ENCODE assay signal across 16 cellular contexts in the genomic region with DNA sequence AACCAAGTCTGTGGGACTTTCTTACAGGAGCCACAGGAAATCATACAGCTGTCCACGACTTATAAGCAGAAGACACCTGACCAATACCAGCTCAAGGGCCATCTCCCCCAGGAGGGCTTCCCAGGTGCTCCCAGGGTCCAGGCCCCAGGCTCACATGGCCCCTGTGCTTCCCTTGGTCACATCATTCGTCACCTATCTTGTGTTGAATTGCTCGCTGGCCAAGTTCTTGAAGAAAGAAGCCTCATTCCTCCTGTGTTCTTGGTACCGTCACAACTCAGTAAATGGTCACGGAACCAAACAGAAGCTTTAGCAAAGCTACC.
"Had no signal": no experiment of that assay in that cellular context is flagged by ENCODE, and none has a peak within 500 bp of the region (broad histone marks: within the 10 kb centered on the region; RNA-seq: fewer than 3 reads in every experiment).

No MANE protein-coding gene starts in this region.

- DNase-seq: KBM-7, MV-4-11, NCI-H1048, NCI-H1105, NCI-H1417, NCI-H1436 treated with DMSO at 0.1 percent for 48 hours, NCI-H1694 treated with DMSO at 0.1 percent for 48 hours, NCI-H1930, NCI-H2081, NCI-H2107, NCI-H2227 treated with DMSO at 0.1 percent for 48 hours, NCI-H524 treated with DMSO at 0.1 percent for 48 hours, NCI-H69, NCI-H774, RPMI8226, SIG-M5 had no signal
